Comparison of ENCODE assay signal across 1 cellular context in the genomic region with DNA sequence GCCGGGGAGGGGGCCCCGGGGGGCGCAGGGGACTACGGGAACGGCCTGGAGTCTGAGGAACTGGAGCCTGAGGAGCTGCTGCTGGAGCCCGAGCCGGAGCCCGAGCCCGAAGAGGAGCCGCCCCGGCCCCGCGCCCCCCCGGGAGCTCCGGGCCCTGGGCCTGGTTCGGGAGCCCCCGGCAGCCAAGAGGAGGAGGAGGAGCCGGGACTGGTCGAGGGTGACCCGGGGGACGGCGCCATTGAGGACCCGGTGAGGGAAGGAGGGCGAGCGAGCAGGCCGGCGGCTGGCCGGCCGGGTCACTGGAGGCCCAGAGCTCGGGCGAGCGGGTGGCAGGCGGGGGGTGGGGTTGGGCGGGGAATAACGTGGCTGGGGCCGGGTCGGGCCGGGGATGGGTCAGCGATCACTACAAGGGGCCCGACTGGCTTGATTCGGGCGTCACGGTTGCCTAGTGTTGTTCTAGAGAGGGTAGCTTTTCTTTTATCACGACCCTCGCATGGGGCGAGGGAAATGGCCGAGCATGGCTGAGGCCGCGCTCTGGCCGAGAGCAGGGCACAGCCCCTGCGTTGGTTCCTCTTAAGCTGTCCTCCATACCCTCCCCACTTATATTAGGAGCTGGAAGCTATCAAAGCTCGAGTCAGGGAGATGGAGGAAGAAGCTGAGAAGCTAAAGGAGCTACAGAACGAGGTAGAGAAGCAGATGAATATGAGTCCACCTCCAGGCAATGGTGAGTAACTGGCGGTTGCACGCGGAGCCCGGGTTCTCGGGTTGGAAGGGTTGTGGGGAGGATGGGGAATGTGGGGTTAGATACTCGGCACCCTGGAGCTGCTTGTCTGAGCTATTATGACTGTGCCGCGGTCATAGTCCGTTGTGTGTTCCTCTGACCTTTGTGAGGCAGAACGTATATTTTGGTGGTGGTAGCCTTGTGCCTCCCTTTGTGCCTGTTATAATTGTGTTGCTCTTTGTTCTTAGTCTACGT.
TF ChIP-seq lines count a peak whose summit lies in the region.

No MANE protein-coding gene starts in this region.

TF ChIP-seq in HepG2, 621 proteins besides CTCF, POLR2A, EP300 and RAD21 (continued from another document and continues in another):
- TF ChIP-seq, protein P1, sequence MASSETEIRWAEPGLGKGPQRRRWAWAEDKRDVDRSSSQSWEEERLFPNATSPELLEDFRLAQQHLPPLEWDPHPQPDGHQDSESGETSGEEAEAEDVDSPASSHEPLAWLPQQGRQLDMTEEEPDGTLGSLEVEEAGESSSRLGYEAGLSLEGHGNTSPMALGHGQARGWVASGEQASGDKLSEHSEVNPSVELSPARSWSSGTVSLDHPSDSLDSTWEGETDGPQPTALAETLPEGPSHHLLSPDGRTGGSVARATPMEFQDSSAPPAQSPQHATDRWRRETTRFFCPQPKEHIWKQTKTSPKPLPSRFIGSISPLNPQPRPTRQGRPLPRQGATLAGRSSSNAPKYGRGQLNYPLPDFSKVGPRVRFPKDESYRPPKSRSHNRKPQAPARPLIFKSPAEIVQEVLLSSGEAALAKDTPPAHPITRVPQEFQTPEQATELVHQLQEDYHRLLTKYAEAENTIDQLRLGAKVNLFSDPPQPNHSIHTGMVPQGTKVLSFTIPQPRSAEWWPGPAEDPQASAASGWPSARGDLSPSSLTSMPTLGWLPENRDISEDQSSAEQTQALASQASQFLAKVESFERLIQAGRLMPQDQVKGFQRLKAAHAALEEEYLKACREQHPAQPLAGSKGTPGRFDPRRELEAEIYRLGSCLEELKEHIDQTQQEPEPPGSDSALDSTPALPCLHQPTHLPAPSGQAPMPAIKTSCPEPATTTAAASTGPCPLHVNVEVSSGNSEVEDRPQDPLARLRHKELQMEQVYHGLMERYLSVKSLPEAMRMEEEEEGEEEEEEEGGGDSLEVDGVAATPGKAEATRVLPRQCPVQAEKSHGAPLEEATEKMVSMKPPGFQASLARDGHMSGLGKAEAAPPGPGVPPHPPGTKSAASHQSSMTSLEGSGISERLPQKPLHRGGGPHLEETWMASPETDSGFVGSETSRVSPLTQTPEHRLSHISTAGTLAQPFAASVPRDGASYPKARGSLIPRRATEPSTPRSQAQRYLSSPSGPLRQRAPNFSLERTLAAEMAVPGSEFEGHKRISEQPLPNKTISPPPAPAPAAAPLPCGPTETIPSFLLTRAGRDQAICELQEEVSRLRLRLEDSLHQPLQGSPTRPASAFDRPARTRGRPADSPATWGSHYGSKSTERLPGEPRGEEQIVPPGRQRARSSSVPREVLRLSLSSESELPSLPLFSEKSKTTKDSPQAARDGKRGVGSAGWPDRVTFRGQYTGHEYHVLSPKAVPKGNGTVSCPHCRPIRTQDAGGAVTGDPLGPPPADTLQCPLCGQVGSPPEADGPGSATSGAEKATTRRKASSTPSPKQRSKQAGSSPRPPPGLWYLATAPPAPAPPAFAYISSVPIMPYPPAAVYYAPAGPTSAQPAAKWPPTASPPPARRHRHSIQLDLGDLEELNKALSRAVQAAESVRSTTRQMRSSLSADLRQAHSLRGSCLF (CRISPR knock-in tag; IDR thresholded peaks at IDR 0.05; ENCODE audit: borderline replicate concordance) = peak; percentile 12; the same call in 1 of the 2 replicates
- peak; percentile 55; the same call in 1 of the 2 replicates for TF ChIP-seq NRL (CRISPR knock-in tag; IDR thresholded peaks at IDR 0.05; ENCODE audit: borderline replicate concordance)
- no peak; the same call in none of the 2 replicates for TF ChIP-seq ZNF557 (CRISPR knock-in tag; IDR thresholded peaks at IDR 0.05)
- no peak for TF ChIP-seq CHD4 (IDR thresholded peaks at IDR 0.05; ENCODE audit: borderline replicate concordance, low read length)
- TF ChIP-seq PHF21A (CRISPR knock-in tag; IDR thresholded peaks at IDR 0.05) = no peak
- TF ChIP-seq, protein P2, sequence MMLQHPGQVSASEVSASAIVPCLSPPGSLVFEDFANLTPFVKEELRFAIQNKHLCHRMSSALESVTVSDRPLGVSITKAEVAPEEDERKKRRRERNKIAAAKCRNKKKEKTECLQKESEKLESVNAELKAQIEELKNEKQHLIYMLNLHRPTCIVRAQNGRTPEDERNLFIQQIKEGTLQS (CRISPR knock-in tag; IDR thresholded peaks at IDR 0.05) = no peak
- peak; percentile 94 for TF ChIP-seq ZNF781 (CRISPR knock-in tag; IDR thresholded peaks at IDR 0.05; ENCODE audit: borderline replicate concordance, not compliant biosample characterization)
- TF ChIP-seq, protein P3, sequence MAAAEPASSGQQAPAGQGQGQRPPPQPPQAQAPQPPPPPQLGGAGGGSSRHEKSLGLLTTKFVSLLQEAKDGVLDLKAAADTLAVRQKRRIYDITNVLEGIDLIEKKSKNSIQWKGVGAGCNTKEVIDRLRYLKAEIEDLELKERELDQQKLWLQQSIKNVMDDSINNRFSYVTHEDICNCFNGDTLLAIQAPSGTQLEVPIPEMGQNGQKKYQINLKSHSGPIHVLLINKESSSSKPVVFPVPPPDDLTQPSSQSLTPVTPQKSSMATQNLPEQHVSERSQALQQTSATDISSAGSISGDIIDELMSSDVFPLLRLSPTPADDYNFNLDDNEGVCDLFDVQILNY (CRISPR knock-in tag; conservative IDR thresholded peaks at IDR 0.05) = no peak
- TF ChIP-seq TFE3 (CRISPR knock-in tag; IDR thresholded peaks at IDR 0.05) = peak; percentile 34; the same call in 1 of the 2 replicates
- TF ChIP-seq CBX1 (IDR thresholded peaks at IDR 0.05; ENCODE audit: low read depth) = peak; percentile 29
- TF ChIP-seq, protein P4, sequence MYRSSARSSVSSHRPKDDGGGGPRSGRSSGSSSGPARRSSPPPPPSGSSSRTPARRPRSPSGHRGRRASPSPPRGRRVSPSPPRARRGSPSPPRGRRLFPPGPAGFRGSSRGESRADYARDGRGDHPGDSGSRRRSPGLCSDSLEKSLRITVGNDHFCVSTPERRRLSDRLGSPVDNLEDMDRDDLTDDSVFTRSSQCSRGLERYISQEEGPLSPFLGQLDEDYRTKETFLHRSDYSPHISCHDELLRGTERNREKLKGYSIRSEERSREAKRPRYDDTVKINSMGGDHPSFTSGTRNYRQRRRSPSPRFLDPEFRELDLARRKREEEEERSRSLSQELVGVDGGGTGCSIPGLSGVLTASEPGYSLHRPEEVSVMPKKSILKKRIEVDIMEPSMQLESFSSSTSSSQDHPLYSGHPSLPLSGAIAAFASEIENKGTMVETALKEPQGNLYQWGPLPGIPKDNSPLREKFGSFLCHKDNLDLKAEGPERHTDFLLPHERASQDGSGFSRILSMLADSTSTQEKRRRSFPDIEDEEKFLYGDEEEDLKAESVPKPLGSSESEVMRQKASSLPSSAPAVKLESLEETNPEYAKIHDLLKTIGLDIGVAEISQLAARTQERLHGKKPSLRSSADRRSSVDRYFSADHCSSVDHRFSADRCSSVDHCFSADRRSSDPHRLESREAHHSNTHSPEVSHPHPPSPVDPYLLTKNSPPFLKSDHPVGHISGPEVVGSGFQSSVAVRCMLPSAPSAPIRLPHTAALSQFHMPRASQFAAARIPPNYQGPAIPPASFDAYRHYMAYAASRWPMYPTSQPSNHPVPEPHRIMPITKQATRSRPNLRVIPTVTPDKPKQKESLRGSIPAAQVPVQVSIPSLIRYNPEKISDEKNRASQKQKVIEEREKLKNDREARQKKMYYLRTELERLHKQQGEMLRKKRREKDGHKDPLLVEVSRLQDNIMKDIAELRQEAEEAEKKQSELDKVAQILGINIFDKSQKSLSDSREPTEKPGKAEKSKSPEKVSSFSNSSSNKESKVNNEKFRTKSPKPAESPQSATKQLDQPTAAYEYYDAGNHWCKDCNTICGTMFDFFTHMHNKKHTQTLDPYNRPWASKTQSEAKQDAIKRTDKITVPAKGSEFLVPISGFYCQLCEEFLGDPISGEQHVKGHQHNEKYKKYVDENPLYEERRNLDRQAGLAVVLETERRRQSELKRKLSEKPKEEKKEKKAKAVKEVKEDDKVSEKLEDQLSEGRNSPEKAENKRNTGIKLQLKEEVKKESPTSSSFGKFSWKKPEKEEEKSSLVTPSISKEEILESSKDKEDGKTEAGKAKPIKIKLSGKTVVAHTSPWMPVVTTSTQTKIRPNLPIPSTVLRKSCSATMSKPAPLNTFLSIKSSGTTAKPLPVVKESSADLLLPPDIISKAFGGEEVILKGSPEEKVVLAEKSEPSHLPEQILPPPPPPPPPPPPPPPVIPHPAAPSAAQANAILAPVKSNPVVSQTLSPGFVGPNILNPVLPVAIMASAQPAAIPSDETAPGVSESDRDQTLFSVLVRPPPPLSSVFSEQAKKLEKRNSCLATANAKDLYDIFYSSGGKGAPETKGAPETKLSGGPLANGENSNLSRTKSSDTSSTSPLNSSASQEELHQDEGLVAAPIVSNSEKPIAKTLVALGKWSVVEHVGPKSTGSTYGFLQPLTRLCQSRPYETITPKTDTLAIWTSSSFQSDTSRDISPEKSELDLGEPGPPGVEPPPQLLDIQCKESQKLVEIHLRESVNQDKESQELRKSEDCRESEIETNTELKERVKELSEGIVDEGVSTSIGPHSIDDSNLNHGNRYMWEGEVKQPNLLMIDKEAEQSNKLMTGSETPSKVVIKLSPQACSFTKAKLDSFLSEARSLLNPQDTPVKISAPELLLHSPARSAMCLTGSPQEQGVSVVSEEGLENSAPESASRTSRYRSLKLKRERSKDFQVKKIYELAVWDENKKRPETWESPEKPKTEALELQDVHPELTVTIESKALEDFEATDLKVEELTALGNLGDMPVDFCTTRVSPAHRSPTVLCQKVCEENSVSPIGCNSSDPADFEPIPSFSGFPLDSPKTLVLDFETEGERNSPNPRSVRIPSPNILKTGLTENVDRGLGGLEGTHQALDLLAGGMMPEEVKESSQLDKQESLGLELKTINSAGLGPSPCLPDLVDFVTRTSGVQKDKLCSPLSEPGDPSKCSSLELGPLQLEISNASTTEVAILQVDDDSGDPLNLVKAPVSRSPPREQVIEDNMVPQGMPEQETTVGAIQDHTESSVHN (CRISPR knock-in tag; IDR thresholded peaks at IDR 0.05) = peak; percentile 65; the same call in 1 of the 2 replicates
- no peak; the same call in 1 of the 2 replicates for TF ChIP-seq PPARG (CRISPR knock-in tag; conservative IDR thresholded peaks at IDR 0.05)
- peak; percentile 80 for TF ChIP-seq PATZ1 (CRISPR knock-in tag; IDR thresholded peaks at IDR 0.05)
- TF ChIP-seq BRCA1 (CRISPR knock-in tag; IDR thresholded peaks at IDR 0.05) = peak; percentile 70
- no peak; the same call in none of the 2 replicates for TF ChIP-seq ZNF607 (CRISPR knock-in tag; IDR thresholded peaks at IDR 0.05; ENCODE audit: borderline replicate concordance)
- TF ChIP-seq SMARCE1 (IDR thresholded peaks at IDR 0.05; ENCODE audit: borderline replicate concordance) = no peak
- peak; percentile 41; the same call in 1 of the 2 replicates for TF ChIP-seq ZKSCAN1 (IDR thresholded peaks at IDR 0.05; ENCODE audit: low read length)
- peak; percentile 71; the same call in 1 of the 2 replicates for TF ChIP-seq ZNF142 (CRISPR knock-in tag; IDR thresholded peaks at IDR 0.05)
